Comparison of ENCODE assay signal across 24 cellular contexts in genomic region chr13:110826101-110826500, GRCh38.
"Had no signal": no experiment of that assay in that cellular context is flagged by ENCODE, and none has a peak within 500 bp of the region (broad histone marks: within the 10 kb centered on the region; RNA-seq: fewer than 3 reads in every experiment).

No MANE protein-coding gene starts in this region.

- H3K27me3 ChIP-seq: colonic mucosa, hepatocyte had no signal

- H3K4me1 ChIP-seq: colonic mucosa, esophagus muscularis mucosa, foreskin keratinocyte, gastroesophageal sphincter, heart left ventricle, left lung, lower lobe of right lung had no signal

- H3K36me3 ChIP-seq: colonic mucosa, esophagus muscularis mucosa, gastroesophageal sphincter, heart left ventricle, left lung, lower lobe of right lung had no signal

- H3K9me3 Mint-ChIP-seq: effector memory CD8-positive, alpha-beta T cell; immature natural killer cell had no signal

- H3K4me3 Mint-ChIP-seq: dendritic cell treated with granulocyte-macrophage colony-stimulating factor and Interleukin-4, amounts not matched to agents 40 ng/mL and 50 ng/mL, for 4 days; effector memory CD8-positive, alpha-beta T cell; immature natural killer cell; mesothelial cell of epicardium; naive B cell had no signal

- H3K4me2 ChIP-seq: hepatocyte had no signal

- H3K4me1 Mint-ChIP-seq: immature natural killer cell, mesothelial cell of epicardium, naive B cell had no signal

- DNase-seq: colonic mucosa; cortex of kidney; effector CD8-positive, alpha-beta T cell; effector memory CD8-positive, alpha-beta T cell; foreskin keratinocyte; heart left ventricle; immature natural killer cell; islet precursor cell; kidney; kidney glomerular epithelial cell; left colon; left lung; left ventricle myocardium superior; lower lobe of right lung; mesenchymal stem cell; mucosa of descending colon; naive B cell had no signal

- H3K9me3 ChIP-seq: colonic mucosa, esophagus muscularis mucosa, gastroesophageal sphincter, heart left ventricle, left lung, lower lobe of right lung, mucosa of descending colon had no signal

- H3K4me3 ChIP-seq: colonic mucosa, esophagus muscularis mucosa, gastroesophageal sphincter, heart left ventricle, hepatocyte, left lung, lower lobe of right lung, mucosa of descending colon had no signal

- H3K79me2 ChIP-seq: hepatocyte had no signal

- H3K36me3 Mint-ChIP-seq: mesothelial cell of epicardium, naive B cell had no signal

- FAIRE-seq: endothelial cell of umbilical vein, frontal cortex, kidney had no signal

- H3K27ac ChIP-seq: colonic mucosa, esophagus muscularis mucosa, foreskin keratinocyte, gastroesophageal sphincter, heart left ventricle, hepatocyte, left lung, lower lobe of right lung had no signal

- H3K27ac Mint-ChIP-seq: dendritic cell treated with granulocyte-macrophage colony-stimulating factor and Interleukin-4, amounts not matched to agents 40 ng/mL and 50 ng/mL, for 4 days; effector memory CD8-positive, alpha-beta T cell; immature natural killer cell; mesothelial cell of epicardium had no signal

- ATAC-seq: effector memory CD8-positive, alpha-beta T cell; foreskin keratinocyte; gastroesophageal sphincter; left colon; left lung; lower lobe of right lung; mucosa of descending colon had no signal

- H2AFZ ChIP-seq: hepatocyte had no signal
